Comparison of ENCODE assay signal across 1 cellular context in the genomic region with DNA sequence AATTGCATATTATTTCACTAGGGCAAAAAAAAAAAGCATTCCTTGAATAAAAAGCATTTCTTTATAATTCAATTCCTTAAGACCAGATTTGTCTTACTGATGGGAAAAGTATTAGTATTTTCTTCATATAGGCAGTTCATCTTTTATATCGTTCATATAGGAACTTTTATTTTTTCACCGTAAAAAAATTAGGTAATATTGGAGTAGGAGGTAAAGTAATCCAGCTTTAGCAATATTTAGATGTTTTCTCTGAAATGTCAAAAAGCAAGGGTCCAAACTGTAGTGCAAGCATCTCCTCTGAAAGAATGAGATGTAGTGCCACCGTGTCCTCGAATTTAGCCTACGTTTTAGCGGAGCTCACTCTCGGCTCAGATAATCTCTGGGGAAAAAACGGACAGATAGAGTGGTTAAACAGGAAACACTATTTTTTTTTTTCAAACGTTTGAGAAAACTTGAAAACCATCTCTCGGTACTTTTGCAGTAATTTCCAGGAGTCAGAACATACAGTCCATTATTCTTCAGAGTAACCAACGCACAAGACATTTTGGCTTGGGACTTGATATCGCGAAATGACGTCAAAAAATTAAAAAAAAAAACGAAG.
TF ChIP-seq lines count a peak whose summit lies in the region.

No MANE protein-coding gene starts in this region.

TF ChIP-seq in HEK293, 187 proteins besides CTCF, POLR2A, EP300 and RAD21 (continued from another document and continues in another):
- TF ChIP-seq, protein P1, sequence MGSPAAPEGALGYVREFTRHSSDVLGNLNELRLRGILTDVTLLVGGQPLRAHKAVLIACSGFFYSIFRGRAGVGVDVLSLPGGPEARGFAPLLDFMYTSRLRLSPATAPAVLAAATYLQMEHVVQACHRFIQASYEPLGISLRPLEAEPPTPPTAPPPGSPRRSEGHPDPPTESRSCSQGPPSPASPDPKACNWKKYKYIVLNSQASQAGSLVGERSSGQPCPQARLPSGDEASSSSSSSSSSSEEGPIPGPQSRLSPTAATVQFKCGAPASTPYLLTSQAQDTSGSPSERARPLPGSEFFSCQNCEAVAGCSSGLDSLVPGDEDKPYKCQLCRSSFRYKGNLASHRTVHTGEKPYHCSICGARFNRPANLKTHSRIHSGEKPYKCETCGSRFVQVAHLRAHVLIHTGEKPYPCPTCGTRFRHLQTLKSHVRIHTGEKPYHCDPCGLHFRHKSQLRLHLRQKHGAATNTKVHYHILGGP (tag by site-specific recombination; IDR thresholded peaks at IDR 0.05): no peak
- TF ChIP-seq, protein P2, sequence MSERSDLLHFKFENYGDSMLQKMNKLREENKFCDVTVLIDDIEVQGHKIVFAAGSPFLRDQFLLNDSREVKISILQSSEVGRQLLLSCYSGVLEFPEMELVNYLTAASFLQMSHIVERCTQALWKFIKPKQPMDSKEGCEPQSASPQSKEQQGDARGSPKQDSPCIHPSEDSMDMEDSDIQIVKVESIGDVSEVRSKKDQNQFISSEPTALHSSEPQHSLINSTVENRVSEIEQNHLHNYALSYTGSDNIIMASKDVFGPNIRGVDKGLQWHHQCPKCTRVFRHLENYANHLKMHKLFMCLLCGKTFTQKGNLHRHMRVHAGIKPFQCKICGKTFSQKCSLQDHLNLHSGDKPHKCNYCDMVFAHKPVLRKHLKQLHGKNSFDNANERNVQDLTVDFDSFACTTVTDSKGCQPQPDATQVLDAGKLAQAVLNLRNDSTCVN (tag by site-specific recombination; optimal IDR thresholded peaks at IDR 0.05): no peak
- TF ChIP-seq INSM2 (tag by site-specific recombination; IDR thresholded peaks at IDR 0.05) (no peak), PRDM6 (tag by site-specific recombination; IDR thresholded peaks at IDR 0.05) (peak; percentile 28; the same call in 1 of the 2 replicates), SCRT2 (tag by site-specific recombination; IDR thresholded peaks at IDR 0.05) (no peak), ZNF324 (tag by site-specific recombination; IDR thresholded peaks at IDR 0.05) (no peak), ZIC2 (tag by site-specific recombination; IDR thresholded peaks at IDR 0.05) (no peak), SP7 (tag by site-specific recombination; IDR thresholded peaks at IDR 0.05) (0 out of 2 replicates have a peak, but pooled peaks have one; percentile 15), ZSCAN16 (tag by site-specific recombination; IDR thresholded peaks at IDR 0.05) (no peak), ZNF747 (tag by site-specific recombination; IDR thresholded peaks at IDR 0.05) (no peak), ZNF266 (tag by site-specific recombination; IDR thresholded peaks at IDR 0.05; ENCODE audit: low read depth) (no peak), ZNF792 (tag by site-specific recombination; IDR thresholded peaks at IDR 0.05) (no peak), ZFP37 (tag by site-specific recombination; IDR thresholded peaks at IDR 0.05) (peak; percentile 70), ZNF530 (tag by site-specific recombination; IDR thresholded peaks at IDR 0.05; ENCODE audit: low read depth) (no peak), HOXD13 (CRISPR knock-in tag; IDR thresholded peaks at IDR 0.05; ENCODE audit: borderline replicate concordance) (no peak), SETDB1 (IDR thresholded peaks at IDR 0.05; ENCODE audit: insufficient read length, low read length) (no peak), ZNF623 (tag by site-specific recombination; IDR thresholded peaks at IDR 0.05) (no peak), ZNF302 (tag by site-specific recombination; IDR thresholded peaks at IDR 0.05; ENCODE audit: low read depth) (no peak), KLF10 (tag by site-specific recombination; IDR thresholded peaks at IDR 0.05) (no peak), ZNF133 (tag by site-specific recombination; IDR thresholded peaks at IDR 0.05) (no peak), ZSCAN23 (tag by site-specific recombination; IDR thresholded peaks at IDR 0.05) (no peak), ZFP69B (tag by site-specific recombination; IDR thresholded peaks at IDR 0.05) (no peak), WT1 (tag by site-specific recombination; IDR thresholded peaks at IDR 0.05) (no peak), ZNF426 (tag by site-specific recombination; IDR thresholded peaks at IDR 0.05) (no peak), ZNF19 (tag by site-specific recombination; IDR thresholded peaks at IDR 0.05; ENCODE audit: low read depth) (no peak), ZNF670 (tag by site-specific recombination; IDR thresholded peaks at IDR 0.05; ENCODE audit: low read depth) (no peak), PRDM2 (tag by site-specific recombination; IDR thresholded peaks at IDR 0.05; ENCODE audit: borderline replicate concordance) (no peak), ZNF629 (tag by site-specific recombination; IDR thresholded peaks at IDR 0.05) (peak; percentile 95), BCL11A (tag by site-specific recombination; IDR thresholded peaks at IDR 0.05; ENCODE audit: low read depth) (no peak), ZNF2 (tag by site-specific recombination; IDR thresholded peaks at IDR 0.05) (0 out of 2 replicates have a peak, but pooled peaks have one; percentile 22), ZNF350 (tag by site-specific recombination; IDR thresholded peaks at IDR 0.05) (no peak), ZNF354C (tag by site-specific recombination; IDR thresholded peaks at IDR 0.05; ENCODE audit: borderline replicate concordance, low read depth) (no peak), KLF1 (tag by site-specific recombination; IDR thresholded peaks at IDR 0.05) (no peak), ZEB2 (tag by site-specific recombination; IDR thresholded peaks at IDR 0.05) (no peak), ATF2 (tag by site-specific recombination; IDR thresholded peaks at IDR 0.05; ENCODE audit: low read depth) (peak; percentile 87)
- TF ChIP-seq, protein P3, sequence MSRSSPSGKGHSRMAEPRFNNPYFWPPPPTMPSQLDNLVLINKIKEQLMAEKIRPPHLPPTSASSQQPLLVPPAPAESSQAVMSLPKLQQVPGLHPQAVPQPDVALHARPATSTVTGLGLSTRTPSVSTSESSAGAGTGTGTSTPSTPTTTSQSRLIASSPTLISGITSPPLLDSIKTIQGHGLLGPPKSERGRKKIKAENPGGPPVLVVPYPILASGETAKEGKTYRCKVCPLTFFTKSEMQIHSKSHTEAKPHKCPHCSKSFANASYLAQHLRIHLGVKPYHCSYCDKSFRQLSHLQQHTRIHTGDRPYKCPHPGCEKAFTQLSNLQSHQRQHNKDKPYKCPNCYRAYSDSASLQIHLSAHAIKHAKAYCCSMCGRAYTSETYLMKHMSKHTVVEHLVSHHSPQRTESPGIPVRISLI (tag by site-specific recombination; IDR thresholded peaks at IDR 0.05): peak; percentile 95
- TF ChIP-seq, protein P4, sequence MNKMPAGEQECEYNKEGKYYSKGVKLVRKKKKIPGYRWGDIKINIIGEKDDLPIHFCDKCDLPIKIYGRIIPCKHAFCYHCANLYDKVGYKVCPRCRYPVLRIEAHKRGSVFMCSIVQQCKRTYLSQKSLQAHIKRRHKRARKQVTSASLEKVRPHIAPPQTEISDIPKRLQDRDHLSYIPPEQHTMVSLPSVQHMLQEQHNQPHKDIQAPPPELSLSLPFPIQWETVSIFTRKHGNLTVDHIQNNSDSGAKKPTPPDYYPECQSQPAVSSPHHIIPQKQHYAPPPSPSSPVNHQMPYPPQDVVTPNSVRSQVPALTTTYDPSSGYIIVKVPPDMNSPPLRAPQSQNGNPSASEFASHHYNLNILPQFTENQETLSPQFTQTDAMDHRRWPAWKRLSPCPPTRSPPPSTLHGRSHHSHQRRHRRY (tag by site-specific recombination; IDR thresholded peaks at IDR 0.05): no peak
- TF ChIP-seq, protein P5, sequence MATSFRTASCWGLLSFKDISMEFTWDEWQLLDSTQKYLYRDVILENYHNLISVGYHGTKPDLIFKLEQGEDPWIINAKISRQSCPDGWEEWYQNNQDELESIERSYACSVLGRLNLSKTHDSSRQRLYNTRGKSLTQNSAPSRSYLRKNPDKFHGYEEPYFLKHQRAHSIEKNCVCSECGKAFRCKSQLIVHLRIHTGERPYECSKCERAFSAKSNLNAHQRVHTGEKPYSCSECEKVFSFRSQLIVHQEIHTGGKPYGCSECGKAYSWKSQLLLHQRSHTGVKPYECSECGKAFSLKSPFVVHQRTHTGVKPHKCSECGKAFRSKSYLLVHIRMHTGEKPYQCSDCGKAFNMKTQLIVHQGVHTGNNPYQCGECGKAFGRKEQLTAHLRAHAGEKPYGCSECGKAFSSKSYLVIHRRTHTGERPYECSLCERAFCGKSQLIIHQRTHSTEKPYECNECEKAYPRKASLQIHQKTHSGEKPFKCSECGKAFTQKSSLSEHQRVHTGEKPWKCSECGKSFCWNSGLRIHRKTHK (tag by site-specific recombination; IDR thresholded peaks at IDR 0.05): no peak
- TF ChIP-seq, protein P6, sequence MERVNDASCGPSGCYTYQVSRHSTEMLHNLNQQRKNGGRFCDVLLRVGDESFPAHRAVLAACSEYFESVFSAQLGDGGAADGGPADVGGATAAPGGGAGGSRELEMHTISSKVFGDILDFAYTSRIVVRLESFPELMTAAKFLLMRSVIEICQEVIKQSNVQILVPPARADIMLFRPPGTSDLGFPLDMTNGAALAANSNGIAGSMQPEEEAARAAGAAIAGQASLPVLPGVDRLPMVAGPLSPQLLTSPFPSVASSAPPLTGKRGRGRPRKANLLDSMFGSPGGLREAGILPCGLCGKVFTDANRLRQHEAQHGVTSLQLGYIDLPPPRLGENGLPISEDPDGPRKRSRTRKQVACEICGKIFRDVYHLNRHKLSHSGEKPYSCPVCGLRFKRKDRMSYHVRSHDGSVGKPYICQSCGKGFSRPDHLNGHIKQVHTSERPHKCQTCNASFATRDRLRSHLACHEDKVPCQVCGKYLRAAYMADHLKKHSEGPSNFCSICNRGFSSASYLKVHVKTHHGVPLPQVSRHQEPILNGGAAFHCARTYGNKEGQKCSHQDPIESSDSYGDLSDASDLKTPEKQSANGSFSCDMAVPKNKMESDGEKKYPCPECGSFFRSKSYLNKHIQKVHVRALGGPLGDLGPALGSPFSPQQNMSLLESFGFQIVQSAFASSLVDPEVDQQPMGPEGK (tag by site-specific recombination; IDR thresholded peaks at IDR 0.05): no peak
